Comparison of ENCODE assay signal across 9 cellular contexts in the genomic region with DNA sequence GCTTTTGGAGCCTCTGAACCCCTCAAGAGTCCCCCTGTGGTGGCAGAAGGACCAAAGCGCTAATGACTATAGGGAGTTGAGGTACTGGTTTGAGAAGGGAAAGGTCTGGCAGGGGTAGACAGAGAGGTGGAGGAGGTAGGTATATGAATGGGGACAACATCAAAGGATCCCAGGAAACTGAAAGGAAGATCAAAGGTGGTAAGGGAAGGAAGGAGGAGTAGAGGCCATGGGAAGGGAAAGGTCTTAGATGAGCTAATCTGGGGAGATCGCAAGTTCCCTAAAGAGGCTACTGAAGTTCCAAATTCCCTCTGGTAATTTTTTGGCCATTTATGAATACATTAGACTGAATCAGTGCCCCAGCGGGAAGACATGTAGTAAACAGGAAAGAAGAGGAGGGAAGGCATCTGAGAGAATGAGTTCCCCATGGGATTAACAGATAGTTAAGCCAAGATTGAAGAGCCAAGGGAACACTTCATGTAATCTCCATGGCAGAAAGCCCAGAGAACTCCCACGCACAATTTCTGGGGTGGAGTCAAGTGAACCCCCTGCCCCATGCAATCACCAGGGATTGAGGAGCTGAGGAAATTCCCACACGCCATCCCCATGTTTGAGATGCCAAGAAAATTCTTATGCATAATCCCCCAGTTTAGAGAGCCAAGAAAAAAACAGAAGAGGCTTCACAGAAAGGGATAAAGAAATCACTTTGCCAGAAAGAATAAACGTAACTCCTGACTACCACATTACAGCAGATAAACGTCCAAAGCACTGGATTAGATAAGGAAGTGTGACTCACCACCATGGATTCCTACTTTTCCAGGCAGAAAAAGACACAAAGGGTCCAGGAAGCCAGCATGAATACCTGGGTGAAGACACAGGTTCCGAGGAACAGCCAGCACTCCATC. TPM values are rescaled to one million over a fixed set of nuclear protein-coding genes. Genes with fewer than 3 reads are reported as not detected.
A peak's percentile ranks its signal among the peaks of the same experiment; 100 is the strongest.
DNase-seq lines count a peak whose midpoint lies in the region; TF ChIP-seq lines count a peak whose summit lies in the region.
"Had no signal": no experiment of that assay in that cellular context is flagged by ENCODE, and none has a peak within 500 bp of the region (broad histone marks: within the 10 kb centered on the region; RNA-seq: fewer than 3 reads in every experiment).

No MANE protein-coding gene starts in this region.

- TF ChIP-seq CTCF in breast epithelium (IDR thresholded peaks at IDR 0.05) (no peak), testis (IDR thresholded peaks at IDR 0.05) (no peak)

- H3K4me1 ChIP-seq in breast epithelium (no peaks in the 10 kb centered on the region), testis (no peaks in the 10 kb centered on the region)

- peaks cover 0 to 29% of the 10 kb centered on the region in 2 donors for H3K27me3 ChIP-seq in breast epithelium
- no peaks in the 10 kb centered on the region for H3K27me3 ChIP-seq in testis

- WGBS in testis, 2 donors: 32 to 41% methylated on average over 6 to 8 of the region's 8 CpGs

- intact Hi-C loops in breast epithelium (cut with DNase I; ENCODE audit: low total_unique reads) (no loop called here), testis (cut with DNase I; ENCODE audit: low total_unique reads) (no loop called here)

- H3K9me3 ChIP-seq in breast epithelium (no peaks in the 10 kb centered on the region), testis (no peaks in the 10 kb centered on the region)

- TF ChIP-seq POLR2A in breast epithelium (IDR thresholded peaks at IDR 0.05) (no peak), testis (IDR thresholded peaks at IDR 0.05) (no peak)

- H3K27ac ChIP-seq in breast epithelium: peak overlapping the region; percentile 23 to 35
- H3K27ac ChIP-seq in testis: peak overlapping the region; percentile 18 to 45

- DNase-seq in HK-2 (ENCODE audit: unreplicated experiment) (peak; percentile 1), breast epithelium (ENCODE audit: low spot score in 2 of 2) (no peak), kidney tubule cell (ENCODE audit: low spot score) (peak; percentile 62), testis (peak; percentile 54), activated T-cell treated with anti-CD3 and anti-CD28 coated beads for 4 hours (no peak), AML-193 (lab: John Stamatoyannopoulos, UW) (no peak)
- DNase-seq in stimulated activated CD4-positive, alpha-beta T cell treated with anti-CD3 and anti-CD28 coated beads, Interleukin-2, amount 100 ng/mL, for 48 hours: no peak
- no peak for DNase-seq in activated naive CD4-positive, alpha-beta T cell (lab: John Stamatoyannopoulos, UW)
- DNase-seq: OCI-M1 had no signal

- no peak overlapping the region for H3K4me3 ChIP-seq in breast epithelium
- H3K4me3 ChIP-seq in testis: no peak overlapping the region

- no peaks in the 10 kb centered on the region for H3K36me3 ChIP-seq in breast epithelium
- H3K36me3 ChIP-seq in testis (ENCODE audit: low read depth, missing control alignments): no peaks in the 10 kb centered on the region

RNA-seq across cellular contexts. Expression of a gene that starts 25.8 kb away (rescaled TPM):
- total RNA-seq in breast epithelium: 1 to 10 TPM; 2.2 to 8.0 (median 6.6) TPM
- total RNA-seq in testis: 1 to 10 TPM; 1.5 to 5.6 TPM
- 2.0 TPM for polyA plus RNA-seq in testis (ENCODE audit: insufficient read depth, low read depth, low replicate concordance)

RNA-seq across cellular contexts. Expression of a gene that starts 38.9 kb away (rescaled TPM):
- total RNA-seq in breast epithelium (not detected), testis (10 to 100 TPM in 1 of 2 donors, 1 to 10 TPM in 1; 9.5 to 18.9 TPM)
- polyA plus RNA-seq in testis (ENCODE audit: insufficient read depth, low read depth, low replicate concordance): 23.4 TPM

RNA-seq across cellular contexts. Expression of a gene that starts 41.9 kb away (rescaled TPM):
- total RNA-seq in breast epithelium: 1 to 10 TPM; 4.5 to 7.2 (median 6.9) TPM
- total RNA-seq in testis: 1 to 10 TPM; 5.8 to 6.1 TPM
- polyA plus RNA-seq in testis (ENCODE audit: insufficient read depth, low read depth, low replicate concordance): 3.2 TPM

Comparison
In these comparisons a context has a peak if more than half of its experiments do, and no peak if none do; other contexts are left out.
1. DNase-seq: peak in HK-2 (single experiment), kidney tubule cell (single experiment) and testis (single experiment); none in breast epithelium (0 of 2), activated T-cell treated with anti-CD3 and anti-CD28 coated beads for 4 hours (single experiment), AML-193 (0 of 2), stimulated activated CD4-positive, alpha-beta T cell treated with anti-CD3 and anti-CD28 coated beads, Interleukin-2, amount 100 ng/mL, for 48 hours (0 of 2) and activated naive CD4-positive, alpha-beta T cell (0 of 4).
2. RNA of a gene that starts 38.9 kb away (total RNA-seq): 9.5 to 18.9 TPM in testis; not detected in breast epithelium; every median in the first group is over 10 times any median in the second.